ENCODE assay signal across 9 cellular contexts in genomic region chr4:140568507-140569306, GRCh38. TPM values are rescaled to one million over a fixed set of nuclear protein-coding genes. Genes with fewer than 3 reads are reported as not detected.
DNase-seq lines count a peak whose midpoint lies in the region; ATAC-seq and TF ChIP-seq lines count a peak whose summit lies in the region.
"Had no signal": no experiment of that assay in that cellular context is flagged by ENCODE, and none has a peak within 500 bp of the region (broad histone marks: within the 10 kb centered on the region; RNA-seq: fewer than 3 reads in every experiment).

UCP1 (minus strand) TSS chr4:140568961; CDS start chr4:140568729, 232 bp downstream.

- no peak within 1 kb of the TSS for H3K27ac Mint-ChIP-seq in activated B cell treated with CpG ODN at 0.5 μM for 24 hours

- peaks cover 8% of the 10 kb centered on the region for H3K9me3 Mint-ChIP-seq in activated B cell treated with CpG ODN at 0.5 μM for 24 hours

- CTCF ChIA-PET in activated B cell treated with CpG ODN at 0.5 μM for 24 hours (lab: Charles Lee): no interaction called here

- H3K36me3 Mint-ChIP-seq in activated B cell treated with CpG ODN at 0.5 μM for 24 hours (ENCODE audit: low read depth): no peaks in the 10 kb centered on the region

- peaks cover 23% of the 10 kb centered on the region for H3K4me1 Mint-ChIP-seq in activated B cell treated with CpG ODN at 0.5 μM for 24 hours

- ATAC-seq in activated B cell treated with CpG ODN at 0.5 μM for 24 hours (ENCODE audit: low read depth): peak; percentile 52
- peak; percentile 76 to 88 for ATAC-seq in left cardiac atrium
- ATAC-seq in GM18858 (IDR thresholded peaks at IDR 0.05; ENCODE audit: unreplicated experiment): no peak

- H3K27me3 Mint-ChIP-seq in activated B cell treated with CpG ODN at 0.5 μM for 24 hours: peaks cover 38% of the 10 kb centered on the region

- TF ChIP-seq CTCF in GM20000 (IDR thresholded peaks at IDR 0.05; ENCODE audit: extremely low read depth, missing control alignments) (no peak), activated B cell treated with CpG ODN at 0.5 μM for 24 hours (IDR thresholded peaks at IDR 0.05) (no peak)

- peak within 1 kb of the TSS; percentile 81 for H3K4me3 Mint-ChIP-seq in activated B cell treated with CpG ODN at 0.5 μM for 24 hours

- DNase-seq in GM20000 (ENCODE audit: low spot score): peak; percentile 50
- DNase-seq in activated B cell treated with CpG ODN at 0.5 μM for 24 hours: peak; percentile 24
- peak; percentile 26 for DNase-seq in left cardiac atrium
- DNase-seq in retina: peak; percentile 75
- no peak for DNase-seq in RPMI8226
- DNase-seq in NCI-H1105 treated with DMSO at 0.1 percent for 48 hours (lab: John Stamatoyannopoulos, UW): no peak
- no peak for DNase-seq in stimulated activated CD4-positive, alpha-beta T cell treated with anti-CD3 and anti-CD28 coated beads, Interleukin-12 subunit alpha, Interleukin-12 subunit beta, amount 100 ng/mL, for 4 hours

- intact Hi-C loops in activated B cell treated with CpG ODN at 0.5 μM for 24 hours (cut with micrococcal nuclease): no loop called here
- intact Hi-C loops in left cardiac atrium (cut with DNase I): no loop called here

- POLR2A ChIA-PET in activated B cell treated with CpG ODN at 0.5 μM for 24 hours (lab: Charles Lee): interaction anchor here (1.0 to 3.7 kb wide), 2 partner anchors 12 to 195 kb away, joined by 3 to 10 read pairs; partner anchors contain the start of gene SCOC

RNA-seq across cellular contexts. Expression of gene UCP1, which starts in this region (rescaled TPM):
- total RNA-seq in activated B cell treated with CpG ODN at 0.5 μM for 24 hours (not detected in 2 replicates), left cardiac atrium (1 to 10 TPM; 1.1 to 4.1 TPM)
- total RNA-seq: pulmonary artery endothelial cell had no signal

Comparison
In these comparisons a context has a peak if more than half of its experiments do, and no peak if none do; other contexts are left out.
1. Peak in DNase-seq and ATAC-seq in activated B cell treated with CpG ODN at 0.5 μM for 24 hours; RNA of the gene not detected or under 1 TPM.
2. DNase-seq: peak in GM20000 (single experiment), left cardiac atrium (single experiment) and retina (single experiment); none in RPMI8226 (single experiment), NCI-H1105 treated with DMSO at 0.1 percent for 48 hours (single experiment) and stimulated activated CD4-positive, alpha-beta T cell treated with anti-CD3 and anti-CD28 coated beads, Interleukin-12 subunit alpha, Interleukin-12 subunit beta, amount 100 ng/mL, for 4 hours (single experiment).